In the genomic region with DNA sequence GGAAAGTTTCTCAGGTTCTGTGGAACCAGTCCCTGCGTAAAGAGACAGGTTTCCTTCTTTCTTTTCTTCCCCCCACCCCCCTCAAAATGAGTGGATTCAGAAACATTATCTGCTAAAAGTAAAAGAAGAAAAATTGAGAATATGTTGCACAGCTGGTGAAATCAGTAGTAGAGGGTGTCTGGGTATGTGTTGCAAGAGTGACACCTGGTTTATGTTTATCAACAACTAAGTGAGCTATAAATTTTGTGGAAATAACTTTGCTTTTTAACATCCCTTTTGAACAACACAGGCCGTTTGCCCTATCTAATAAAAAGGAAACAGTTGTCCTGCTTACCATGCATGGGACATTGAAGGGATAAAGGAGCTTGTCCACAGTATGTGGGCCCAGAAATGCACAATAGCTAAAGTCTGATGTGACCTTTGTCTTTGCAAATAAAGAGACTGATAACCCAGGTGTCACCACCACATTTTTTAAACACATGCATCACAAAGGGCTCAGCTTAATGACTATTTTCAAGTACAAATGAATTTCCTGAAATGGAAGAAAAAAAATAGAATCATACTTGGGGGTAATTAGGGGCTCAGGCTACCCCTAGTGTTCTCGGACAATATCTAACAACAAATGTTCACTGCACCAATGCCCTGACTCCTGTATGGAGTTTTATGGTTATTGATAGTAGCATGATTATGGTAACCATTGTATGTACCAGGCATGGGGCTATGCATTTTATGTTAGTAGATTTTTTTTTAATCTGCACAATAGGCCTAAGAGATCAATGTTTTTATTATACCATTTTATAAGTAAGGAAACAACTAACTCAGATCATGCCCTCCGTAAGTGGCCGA, we compare ENCODE assay signal across 1 cellular context.
TF ChIP-seq lines count a peak whose summit lies in the region.

No MANE protein-coding gene starts in this region.

TF ChIP-seq in HepG2, 621 proteins besides CTCF, POLR2A, EP300 and RAD21 (continued from another document and continues in another):
- TF ChIP-seq, protein P1, sequence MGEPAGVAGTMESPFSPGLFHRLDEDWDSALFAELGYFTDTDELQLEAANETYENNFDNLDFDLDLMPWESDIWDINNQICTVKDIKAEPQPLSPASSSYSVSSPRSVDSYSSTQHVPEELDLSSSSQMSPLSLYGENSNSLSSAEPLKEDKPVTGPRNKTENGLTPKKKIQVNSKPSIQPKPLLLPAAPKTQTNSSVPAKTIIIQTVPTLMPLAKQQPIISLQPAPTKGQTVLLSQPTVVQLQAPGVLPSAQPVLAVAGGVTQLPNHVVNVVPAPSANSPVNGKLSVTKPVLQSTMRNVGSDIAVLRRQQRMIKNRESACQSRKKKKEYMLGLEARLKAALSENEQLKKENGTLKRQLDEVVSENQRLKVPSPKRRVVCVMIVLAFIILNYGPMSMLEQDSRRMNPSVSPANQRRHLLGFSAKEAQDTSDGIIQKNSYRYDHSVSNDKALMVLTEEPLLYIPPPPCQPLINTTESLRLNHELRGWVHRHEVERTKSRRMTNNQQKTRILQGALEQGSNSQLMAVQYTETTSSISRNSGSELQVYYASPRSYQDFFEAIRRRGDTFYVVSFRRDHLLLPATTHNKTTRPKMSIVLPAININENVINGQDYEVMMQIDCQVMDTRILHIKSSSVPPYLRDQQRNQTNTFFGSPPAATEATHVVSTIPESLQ (CRISPR knock-in tag; conservative IDR thresholded peaks at IDR 0.05), result no peak
- TF ChIP-seq ATAD3A (CRISPR knock-in tag; IDR thresholded peaks at IDR 0.05) (no peak), NR2F6 (IDR thresholded peaks at IDR 0.05) (peak; percentile 97), NR2F6 (CRISPR knock-in tag; IDR thresholded peaks at IDR 0.05) (peak; percentile 97), PREB (CRISPR knock-in tag; IDR thresholded peaks at IDR 0.05) (no peak), BCL6 (CRISPR knock-in tag; IDR thresholded peaks at IDR 0.05) (peak; percentile 88), ZNF737 (CRISPR knock-in tag; IDR thresholded peaks at IDR 0.05; ENCODE audit: borderline replicate concordance) (no peak), ZNF549 (CRISPR knock-in tag; IDR thresholded peaks at IDR 0.05) (no peak), CEBPB (IDR thresholded peaks at IDR 0.05; ENCODE audit: borderline replicate concordance, low read depth, low read length) (no peak), ZNF121 (CRISPR knock-in tag; IDR thresholded peaks at IDR 0.05) (no peak), POLR2G (IDR thresholded peaks at IDR 0.05; ENCODE audit: low read depth, low read length) (no peak), FOXK2 (IDR thresholded peaks at IDR 0.05) (no peak), KLF12 (CRISPR knock-in tag; IDR thresholded peaks at IDR 0.05; ENCODE audit: borderline replicate concordance) (no peak), ZNF883 (CRISPR knock-in tag; IDR thresholded peaks at IDR 0.05; ENCODE audit: not compliant biosample characterization) (no peak), ZNF414 (CRISPR knock-in tag; IDR thresholded peaks at IDR 0.05) (peak; percentile 65; the same call in 1 of the 2 replicates), CCDC6 (CRISPR knock-in tag; IDR thresholded peaks at IDR 0.05) (peak; percentile 37; the same call in 1 of the 2 replicates), SNAPC4 (CRISPR knock-in tag; IDR thresholded peaks at IDR 0.05) (no peak), MTF1 (CRISPR knock-in tag; IDR thresholded peaks at IDR 0.05) (no peak), ZNF33A (CRISPR knock-in tag; IDR thresholded peaks at IDR 0.05; ENCODE audit: borderline replicate concordance) (no peak), HNRNPL (IDR thresholded peaks at IDR 0.05; ENCODE audit: low read depth, low read length) (no peak), BCL3 (CRISPR knock-in tag; IDR thresholded peaks at IDR 0.05) (no peak), ZSCAN20 (CRISPR knock-in tag; IDR thresholded peaks at IDR 0.05; ENCODE audit: borderline replicate concordance) (no peak), ZMAT3 (CRISPR knock-in tag; conservative IDR thresholded peaks at IDR 0.05) (0 out of 2 replicates have a peak, but pooled peaks have one; percentile 35), GATAD2A (CRISPR knock-in tag; IDR thresholded peaks at IDR 0.05) (peak; percentile 95), ZBTB42 (CRISPR knock-in tag; IDR thresholded peaks at IDR 0.05) (no peak), KAT8 (CRISPR knock-in tag; IDR thresholded peaks at IDR 0.05) (peak; percentile 52), TCF12 (IDR thresholded peaks at IDR 0.05) (no peak), TCF12 (CRISPR knock-in tag; IDR thresholded peaks at IDR 0.05) (no peak), ATF2 (CRISPR knock-in tag; IDR thresholded peaks at IDR 0.05) (peak; percentile 69; the same call in 1 of the 2 replicates), ZNF230 (CRISPR knock-in tag; IDR thresholded peaks at IDR 0.05) (no peak), ZNF576 (CRISPR knock-in tag; IDR thresholded peaks at IDR 0.05) (no peak), MXI1 (IDR thresholded peaks at IDR 0.05; ENCODE audit: borderline replicate concordance, low read depth, low read length) (no peak), ZNF660 (CRISPR knock-in tag; IDR thresholded peaks at IDR 0.05; ENCODE audit: borderline replicate concordance, low read depth) (no peak), NCOA5 (CRISPR knock-in tag; IDR thresholded peaks at IDR 0.05) (no peak), TRIM22 (IDR thresholded peaks at IDR 0.05) (no peak), MLLT10 (CRISPR knock-in tag; IDR thresholded peaks at IDR 0.05) (no peak)
- TF ChIP-seq, protein P2, sequence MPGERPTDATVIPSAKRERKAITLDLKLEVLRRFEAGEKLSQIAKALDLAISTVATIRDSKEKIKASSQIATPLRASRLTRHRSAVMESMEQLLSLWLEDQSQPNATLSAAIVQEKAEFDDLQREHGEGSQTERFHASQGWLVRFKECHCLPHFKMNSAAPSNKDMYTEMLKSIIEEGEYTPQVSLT (CRISPR knock-in tag; IDR thresholded peaks at IDR 0.05; ENCODE audit: borderline replicate concordance, low read depth), result no peak
- TF ChIP-seq, protein P3, sequence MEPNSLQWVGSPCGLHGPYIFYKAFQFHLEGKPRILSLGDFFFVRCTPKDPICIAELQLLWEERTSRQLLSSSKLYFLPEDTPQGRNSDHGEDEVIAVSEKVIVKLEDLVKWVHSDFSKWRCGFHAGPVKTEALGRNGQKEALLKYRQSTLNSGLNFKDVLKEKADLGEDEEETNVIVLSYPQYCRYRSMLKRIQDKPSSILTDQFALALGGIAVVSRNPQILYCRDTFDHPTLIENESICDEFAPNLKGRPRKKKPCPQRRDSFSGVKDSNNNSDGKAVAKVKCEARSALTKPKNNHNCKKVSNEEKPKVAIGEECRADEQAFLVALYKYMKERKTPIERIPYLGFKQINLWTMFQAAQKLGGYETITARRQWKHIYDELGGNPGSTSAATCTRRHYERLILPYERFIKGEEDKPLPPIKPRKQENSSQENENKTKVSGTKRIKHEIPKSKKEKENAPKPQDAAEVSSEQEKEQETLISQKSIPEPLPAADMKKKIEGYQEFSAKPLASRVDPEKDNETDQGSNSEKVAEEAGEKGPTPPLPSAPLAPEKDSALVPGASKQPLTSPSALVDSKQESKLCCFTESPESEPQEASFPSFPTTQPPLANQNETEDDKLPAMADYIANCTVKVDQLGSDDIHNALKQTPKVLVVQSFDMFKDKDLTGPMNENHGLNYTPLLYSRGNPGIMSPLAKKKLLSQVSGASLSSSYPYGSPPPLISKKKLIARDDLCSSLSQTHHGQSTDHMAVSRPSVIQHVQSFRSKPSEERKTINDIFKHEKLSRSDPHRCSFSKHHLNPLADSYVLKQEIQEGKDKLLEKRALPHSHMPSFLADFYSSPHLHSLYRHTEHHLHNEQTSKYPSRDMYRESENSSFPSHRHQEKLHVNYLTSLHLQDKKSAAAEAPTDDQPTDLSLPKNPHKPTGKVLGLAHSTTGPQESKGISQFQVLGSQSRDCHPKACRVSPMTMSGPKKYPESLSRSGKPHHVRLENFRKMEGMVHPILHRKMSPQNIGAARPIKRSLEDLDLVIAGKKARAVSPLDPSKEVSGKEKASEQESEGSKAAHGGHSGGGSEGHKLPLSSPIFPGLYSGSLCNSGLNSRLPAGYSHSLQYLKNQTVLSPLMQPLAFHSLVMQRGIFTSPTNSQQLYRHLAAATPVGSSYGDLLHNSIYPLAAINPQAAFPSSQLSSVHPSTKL (CRISPR knock-in tag; IDR thresholded peaks at IDR 0.05), result peak; percentile 96
- TF ChIP-seq, protein P4, sequence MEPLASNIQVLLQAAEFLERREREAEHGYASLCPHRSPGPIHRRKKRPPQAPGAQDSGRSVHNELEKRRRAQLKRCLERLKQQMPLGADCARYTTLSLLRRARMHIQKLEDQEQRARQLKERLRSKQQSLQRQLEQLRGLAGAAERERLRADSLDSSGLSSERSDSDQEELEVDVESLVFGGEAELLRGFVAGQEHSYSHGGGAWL (CRISPR knock-in tag; IDR thresholded peaks at IDR 0.05), result no peak
